ENCODE assay signal across 16 cellular contexts in genomic region chr5:111863801-111864200, GRCh38.
"Had no signal": no experiment of that assay in that cellular context is flagged by ENCODE, and none has a peak within 500 bp of the region (broad histone marks: within the 10 kb centered on the region; RNA-seq: fewer than 3 reads in every experiment).

No MANE protein-coding gene starts in this region.

- H3K4me3 ChIP-seq: cardiac muscle cell, gastrocnemius medialis, hepatocyte, lung, spleen, tibial nerve had no signal

- ATAC-seq: activated naive CD4-positive, alpha-beta T cell treated with anti-CD3 and anti-CD28 coated beads, Interleukin-2, amount 50 U/mL, for 72 hours; gastrocnemius medialis; right cardiac atrium; stimulated activated naive B cell treated with anti-CD40 and anti-IgM and Interleukin-4, amounts not matched to agents 10 μg/mL and 1 μg/mL and 100 μg/mL, for 72 hours had no signal

- DNase-seq: activated CD4-positive, alpha-beta T cell treated with anti-CD3 and anti-CD28 coated beads, Interleukin-2, amount 50 U/mL, for 4 hours; activated CD4-positive, CD25-positive, alpha-beta regulatory T cell treated with anti-CD3 and anti-CD28 coated beads, Interleukin-2, amount 50 U/mL, for 72 hours; activated effector memory CD4-positive, alpha-beta T cell treated with anti-CD3 and anti-CD28 coated beads, Interleukin-2, amount 50 U/mL, for 16 hours; activated T-cell treated with anti-CD3 and anti-CD28 coated beads, Interleukin-2, amount 50 U/mL, for 24 hours; amygdala; gastrocnemius medialis; naive B cell; right cardiac atrium; spleen; stimulated activated CD4-positive, alpha-beta T cell treated with anti-CD3 and anti-CD28 coated beads, Interleukin-2, amount 100 ng/mL, for 24 hours; stimulated activated naive B cell treated with anti-CD40 and anti-IgM and Interleukin-4, amounts not matched to agents 10 μg/mL and 1 μg/mL and 100 μg/mL, for 72 hours had no signal

- H2AFZ ChIP-seq: hepatocyte had no signal

- H3K27me3 ChIP-seq: cardiac muscle cell, gastrocnemius medialis, hepatocyte, spleen, tibial nerve had no signal

- H3K4me1 ChIP-seq: spleen had no signal

- H3K9me3 ChIP-seq: gastrocnemius medialis, tibial nerve had no signal

- H3K36me3 ChIP-seq: cardiac muscle cell, gastrocnemius medialis, spleen, tibial nerve had no signal

- H3K4me2 ChIP-seq: hepatocyte had no signal

- H3K27ac ChIP-seq: cardiac muscle cell, gastrocnemius medialis, hepatocyte, spleen, tibial nerve had no signal
